32 cellular contexts compared by ENCODE assay signal in the genomic region with DNA sequence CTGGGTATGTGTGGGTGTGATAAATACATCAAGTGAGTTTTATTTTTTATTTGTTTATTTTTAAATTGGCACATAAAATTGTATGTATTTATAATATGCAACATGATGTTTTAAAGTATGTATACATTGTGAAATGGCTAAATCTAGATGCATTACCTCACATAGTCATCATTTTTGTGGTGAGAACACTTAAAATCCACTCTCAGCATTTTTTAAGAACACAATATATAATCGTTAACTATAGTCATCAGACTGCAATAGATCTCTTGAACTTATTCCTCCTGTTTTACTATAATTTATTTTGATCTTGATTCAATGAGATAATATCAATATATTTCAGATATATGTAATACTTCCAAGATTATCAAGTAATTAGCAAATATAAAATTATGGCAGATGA.
"Had no signal": no experiment of that assay in that cellular context is flagged by ENCODE, and none has a peak within 500 bp of the region (broad histone marks: within the 10 kb centered on the region; RNA-seq: fewer than 3 reads in every experiment).

No MANE protein-coding gene starts in this region.

- FAIRE-seq: bronchial epithelial cell, TTC549 had no signal

- H3K36me3 ChIP-seq: ascending aorta, cardiac muscle cell, WERI-Rb-1 had no signal

- DNase-seq: activated CD4-positive, alpha-beta memory T cell treated with anti-CD3 and anti-CD28 coated beads, Interleukin-2, amount 10 ng/mL, durations not matched to agents 7 days and 5 days; activated CD4-positive, alpha-beta T cell treated with anti-CD3 and anti-CD28 coated beads for 1 hour; activated CD4-positive, alpha-beta T cell treated with anti-CD3 and anti-CD28 coated beads for 36 hours; activated CD4-positive, alpha-beta T cell treated with anti-CD3 and anti-CD28 coated beads for 48 hours; activated CD4-positive, alpha-beta T cell treated with anti-CD3 and anti-CD28 coated beads, Interleukin-2, amount 10 ng/mL, durations not matched to agents 7 days and 5 days; activated CD4-positive, alpha-beta T cell treated with anti-CD3 and anti-CD28 coated beads, Interleukin-2, amount 50 U/mL, for 48 hours; activated CD4-positive, CD25-positive, alpha-beta regulatory T cell; activated CD8-positive, alpha-beta memory T cell treated with anti-CD3 and anti-CD28 coated beads for 24 hours; activated CD8-positive, alpha-beta memory T cell treated with anti-CD3 and anti-CD28 coated beads, Interleukin-2, amount 10 ng/mL, durations not matched to agents 7 days and 5 days; activated CD8-positive, alpha-beta memory T cell treated with anti-CD3 and anti-CD28 coated beads, Interleukin-2, amount 50 U/mL, for 48 hours; activated CD8-positive, alpha-beta T cell treated with anti-CD3 and anti-CD28 coated beads, Interleukin-2, amount 10 ng/mL, durations not matched to agents 7 days and 5 days; activated effector memory CD4-positive, alpha-beta T cell treated with Interleukin-2 at 50 U/mL for 16 hours; activated gamma-delta T cell; activated naive CD4-positive, alpha-beta T cell treated with anti-CD3 and anti-CD28 coated beads, Interleukin-2, amount 10 ng/mL, durations not matched to agents 7 days and 5 days; activated naive CD4-positive, alpha-beta T cell treated with Interleukin-2 at 50 U/mL for 16 hours; activated naive CD8-positive, alpha-beta T cell treated with anti-CD3 and anti-CD28 coated beads, Interleukin-2, amount 10 ng/mL, durations not matched to agents 7 days and 5 days; activated naive CD8-positive, alpha-beta T cell treated with anti-CD3 and anti-CD28 coated beads, Interleukin-2, amount 50 U/mL, for 24 hours; activated T-cell treated with anti-CD3 and anti-CD28 coated beads, Interleukin-2, amount 50 U/mL, for 24 hours; activated T-cell treated with anti-CD3 and anti-CD28 coated beads, Interleukin-2, amount 50 U/mL, for 48 hours; amygdala; anterior cingulate cortex; central memory CD4-positive, alpha-beta T cell; T-helper 1 cell; T-helper 2 cell; T-helper 9 cell; WERI-Rb-1 had no signal

- H3K4me3 ChIP-seq: ascending aorta, cardiac muscle cell had no signal

- H3K27me3 ChIP-seq: ascending aorta, cardiac muscle cell had no signal

- ATAC-seq: activated CD4-positive, alpha-beta T cell treated with anti-CD3 and anti-CD28 coated beads for 36 hours; activated CD4-positive, CD25-positive, alpha-beta regulatory T cell treated with anti-CD3 and anti-CD28 coated beads, Interleukin-2, amount 50 U/mL, for 24 hours; activated CD8-positive, alpha-beta memory T cell treated with anti-CD3 and anti-CD28 coated beads, Interleukin-2, amount 10 ng/mL, durations not matched to agents 7 days and 5 days; activated CD8-positive, alpha-beta T cell treated with anti-CD3 and anti-CD28 coated beads, Interleukin-2, amount 10 ng/mL, durations not matched to agents 7 days and 5 days; activated naive CD8-positive, alpha-beta T cell treated with anti-CD3 and anti-CD28 coated beads, Interleukin-2, amount 50 U/mL, for 24 hours; WTC11 had no signal

- H3K27ac ChIP-seq: ascending aorta, cardiac muscle cell, WERI-Rb-1 had no signal

- H3K9me3 ChIP-seq: ascending aorta had no signal
